In the genomic region with DNA sequence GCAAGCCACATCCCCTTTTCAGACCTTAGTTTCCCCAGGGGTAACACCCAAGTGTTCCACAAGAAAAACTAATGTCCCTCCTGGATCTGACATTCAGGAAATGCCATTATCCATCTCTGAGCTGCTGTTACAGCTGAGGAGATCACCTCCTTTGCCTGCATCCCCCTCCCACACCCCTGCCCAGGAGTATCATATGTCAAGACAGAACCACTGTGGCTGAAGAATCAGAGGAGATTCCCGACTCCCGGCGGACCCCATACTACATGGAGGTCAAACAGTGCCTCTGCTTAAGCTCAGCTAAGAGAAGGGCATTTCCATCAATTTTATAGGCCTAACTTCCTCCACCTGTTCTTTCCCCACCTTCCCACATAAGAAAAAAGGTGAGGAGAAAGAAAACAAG, we compare ENCODE assay signal across 37 cellular contexts. TPM values are rescaled to one million over a fixed set of nuclear protein-coding genes. Genes with fewer than 3 reads are reported as not detected.
"Had no signal": no experiment of that assay in that cellular context is flagged by ENCODE, and none has a peak within 500 bp of the region (broad histone marks: within the 10 kb centered on the region; RNA-seq: fewer than 3 reads in every experiment).

No MANE protein-coding gene starts in this region.

- H3K4me2 ChIP-seq: KMS-11 had no signal

- H3K4me3 ChIP-seq: MG63 had no signal

- H3K9me3 ChIP-seq: MG63 had no signal

- H3K27me3 ChIP-seq: MG63 had no signal

- H3K36me3 ChIP-seq: MG63 had no signal

- H3K27ac ChIP-seq: KMS-11 had no signal

- DNase-seq: Karpas-422, Kasumi-1, MG63, MM.1S, NCI-H1048, NCI-H1092, NCI-H1092 treated with DMSO at 0.1 percent for 48 hours, NCI-H1105, NCI-H1105 treated with DMSO at 0.1 percent for 48 hours, NCI-H1417, NCI-H1417 treated with DMSO at 0.1 percent for 48 hours, NCI-H1436, NCI-H1436 treated with DMSO at 0.1 percent for 48 hours, NCI-H146, NCI-H1694, NCI-H1694 treated with DMSO at 0.1 percent for 48 hours, NCI-H187, NCI-H187 treated with DMSO at 0.1 percent for 48 hours, NCI-H1930, NCI-H2029, NCI-H2029 treated with DMSO at 0.1 percent for 48 hours, NCI-H2081, NCI-H2081 treated with DMSO at 0.1 percent for 48 hours, NCI-H2107, NCI-H2171, NCI-H2171 treated with DMSO at 0.1 percent for 48 hours, NCI-H2227 treated with DMSO at 0.1 percent for 48 hours, NCI-H226, NCI-H345, NCI-H446, NCI-H446 treated with DMSO at 0.1 percent for 48 hours, NCI-H510A had no signal

RNA-seq across cellular contexts. Expression of gene LRFN2, which starts 36.8 kb away (rescaled TPM):
- total RNA-seq: LHCN-M2, M059J, MCF 10A, NCI-H460 had no signal
